ENCODE assay signal across 8 cellular contexts in the genomic region with DNA sequence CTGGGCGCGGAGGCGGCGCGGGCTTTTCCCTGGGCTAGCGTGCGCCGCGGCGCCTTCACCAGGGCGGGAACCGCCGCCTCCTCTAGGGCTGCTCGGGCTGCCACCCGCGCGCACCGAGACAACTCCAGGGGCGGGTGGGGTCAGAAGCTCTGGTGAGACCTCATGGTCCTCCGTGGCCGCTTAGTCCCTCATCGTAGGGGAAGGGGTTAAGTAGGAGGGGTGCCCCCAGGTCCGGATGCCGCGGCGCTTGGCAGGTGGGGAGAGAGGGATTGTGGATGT. TPM values are rescaled to one million over a fixed set of nuclear protein-coding genes. Genes with fewer than 3 reads are reported as not detected.
DNase-seq lines count a peak whose midpoint lies in the region; ATAC-seq and TF ChIP-seq lines count a peak whose summit lies in the region.

No MANE protein-coding gene starts in this region.

- peaks cover 4% of the 10 kb centered on the region for H3K4me1 Mint-ChIP-seq in activated CD8-positive, alpha-beta memory T cell treated with anti-CD3 and anti-CD28 coated beads, Interleukin-2, amount 10 ng/mL, durations not matched to agents 7 days and 5 days

- H3K4me1 ChIP-seq in smooth muscle cell (ENCODE audit: low read depth), result peaks cover 18% of the 10 kb centered on the region

- peaks cover 70% of the 10 kb centered on the region for H3K27me3 Mint-ChIP-seq in activated CD8-positive, alpha-beta memory T cell treated with anti-CD3 and anti-CD28 coated beads, Interleukin-2, amount 10 ng/mL, durations not matched to agents 7 days and 5 days

- no peak overlapping the region for H3K27ac ChIP-seq in smooth muscle cell (ENCODE audit: low read depth)

- TF ChIP-seq POLR2A in GM18505 (IDR thresholded peaks at IDR 0.05; ENCODE audit: borderline replicate concordance, extremely low read depth, insufficient read depth, insufficient read length), result no peak

- no peaks in the 10 kb centered on the region for H3K79me2 ChIP-seq in smooth muscle cell (ENCODE audit: low read depth)

- peak overlapping the region; percentile 90 for H2AFZ ChIP-seq in smooth muscle cell (ENCODE audit: low read depth)

- no peaks in the 10 kb centered on the region for H3K9me3 ChIP-seq in smooth muscle cell (replicated peaks; ENCODE audit: low read depth)

- DNase-seq in activated CD8-positive, alpha-beta memory T cell treated with anti-CD3 and anti-CD28 coated beads, Interleukin-2, amount 10 ng/mL, durations not matched to agents 7 days and 5 days, result no peak
- DNase-seq in activated CD8-positive, alpha-beta memory T cell treated with anti-CD3 and anti-CD28 coated beads, Interleukin-2, amount 50 U/mL, for 4 hours, result no peak
- DNase-seq in astrocyte of the spinal cord (ENCODE audit: low read depth, low spot score), result no peak
- DNase-seq in iPS-NIHi11 (ENCODE audit: low spot score), result peak; percentile 23
- DNase-seq in smooth muscle cell (lab: John Stamatoyannopoulos, UW; ENCODE audit: unreplicated experiment), result no peak
- no peak for DNase-seq in COLO829 (ENCODE audit: low spot score)
- DNase-seq in OCI-M2 (lab: John Stamatoyannopoulos, UW; ENCODE audit: unreplicated experiment), result no peak

- peak overlapping the region; percentile 29 for H3K9ac ChIP-seq in smooth muscle cell (ENCODE audit: low read depth)

- no peak overlapping the region for H3K4me3 Mint-ChIP-seq in activated CD8-positive, alpha-beta memory T cell treated with anti-CD3 and anti-CD28 coated beads, Interleukin-2, amount 10 ng/mL, durations not matched to agents 7 days and 5 days

- no peaks in the 10 kb centered on the region for H3K9me3 Mint-ChIP-seq in activated CD8-positive, alpha-beta memory T cell treated with anti-CD3 and anti-CD28 coated beads, Interleukin-2, amount 10 ng/mL, durations not matched to agents 7 days and 5 days (ENCODE audit: low read depth)

- H3K27ac Mint-ChIP-seq in activated CD8-positive, alpha-beta memory T cell treated with anti-CD3 and anti-CD28 coated beads, Interleukin-2, amount 10 ng/mL, durations not matched to agents 7 days and 5 days, result no peak overlapping the region

- H3K36me3 ChIP-seq in smooth muscle cell (ENCODE audit: low read depth), result no peaks in the 10 kb centered on the region

- peak overlapping the region; percentile 98 for H3K4me2 ChIP-seq in smooth muscle cell

- WGBS in smooth muscle cell (ENCODE audit: low lambda C conversion rate), result 2% methylated on average over 15 of the region's 26 CpGs

- in situ Hi-C loops in astrocyte of the spinal cord (cut with HindIII; ENCODE audit: low sequenced_read_pairs), result no loop called here

- H4K20me1 ChIP-seq in smooth muscle cell (ENCODE audit: low read depth), result no peaks in the 10 kb centered on the region

- peaks cover 35% of the 10 kb centered on the region for H3F3A ChIP-seq in smooth muscle cell (ENCODE audit: low read depth)

- H3K4me3 ChIP-seq in astrocyte of the spinal cord (ENCODE audit: low read depth, low read length) (peak overlapping the region; percentile 80), smooth muscle cell (peak overlapping the region; percentile 66)

- TF ChIP-seq CTCF in astrocyte of the spinal cord (IDR thresholded peaks at IDR 0.05; ENCODE audit: low read depth, low read length), result no peak
- TF ChIP-seq CTCF in smooth muscle cell (IDR thresholded peaks at IDR 0.05; ENCODE audit: borderline replicate concordance, insufficient read depth, poor library complexity, severe bottlenecking), result no peak

- no peaks in the 10 kb centered on the region for H3K36me3 Mint-ChIP-seq in activated CD8-positive, alpha-beta memory T cell treated with anti-CD3 and anti-CD28 coated beads, Interleukin-2, amount 10 ng/mL, durations not matched to agents 7 days and 5 days

- CTCF ChIA-PET in activated CD8-positive, alpha-beta memory T cell treated with anti-CD3 and anti-CD28 coated beads, Interleukin-2, amount 10 ng/mL, durations not matched to agents 7 days and 5 days (lab: Charles Lee), result interaction anchor here (1.5 kb wide), 1 partner anchor 901 kb away, joined by 3 read pairs; a partner anchor contains a TSS

- peak; percentile 36 for ATAC-seq in activated CD8-positive, alpha-beta memory T cell treated with anti-CD3 and anti-CD28 coated beads, Interleukin-2, amount 10 ng/mL, durations not matched to agents 7 days and 5 days
- ATAC-seq in GM18505 (IDR thresholded peaks at IDR 0.05; ENCODE audit: unreplicated experiment), result no peak

- H3K27me3 ChIP-seq in smooth muscle cell (ENCODE audit: low read depth), result peaks cover 24% of the 10 kb centered on the region

RNA-seq across cellular contexts. Expression of a gene that starts 0.6 kb away (rescaled TPM):
- not detected for total RNA-seq in activated CD8-positive, alpha-beta memory T cell treated with anti-CD3 and anti-CD28 coated beads, Interleukin-2, amount 10 ng/mL, durations not matched to agents 7 days and 5 days
- 2.1 and 3.1 TPM in 2 replicates for total RNA-seq in smooth muscle cell
- 0.18 and 3.1 TPM in 2 replicates for polyA plus RNA-seq in smooth muscle cell
